32 cellular contexts compared by ENCODE assay signal in genomic region chr12:125284087-125284486, GRCh38.
"Had no signal": no experiment of that assay in that cellular context is flagged by ENCODE, and none has a peak within 500 bp of the region (broad histone marks: within the 10 kb centered on the region; RNA-seq: fewer than 3 reads in every experiment).

No MANE protein-coding gene starts in this region.

- DNase-seq: activated effector memory CD4-positive, alpha-beta T cell treated with anti-CD3 and anti-CD28 coated beads, Interleukin-2, amount 50 U/mL, for 16 hours; activated effector memory CD4-positive, alpha-beta T cell treated with Interleukin-2 at 50 U/mL for 16 hours; activated gamma-delta T cell; activated gamma-delta T cell treated with Interleukin-2 at 50 U/mL for 16 hours; activated naive CD4-positive, alpha-beta T cell; activated naive CD4-positive, alpha-beta T cell treated with anti-CD3 and anti-CD28 coated beads for 36 hours; activated naive CD4-positive, alpha-beta T cell treated with anti-CD3 and anti-CD28 coated beads, Interleukin-2, amount 10 ng/mL, durations not matched to agents 7 days and 5 days; activated naive CD4-positive, alpha-beta T cell treated with anti-CD3 and anti-CD28 coated beads, Interleukin-2, amount 50 U/mL, for 16 hours; activated naive CD4-positive, alpha-beta T cell treated with Interleukin-2 at 50 U/mL for 16 hours; activated naive CD8-positive, alpha-beta T cell treated with anti-CD3 and anti-CD28 coated beads for 36 hours; activated naive CD8-positive, alpha-beta T cell treated with anti-CD3 and anti-CD28 coated beads, Interleukin-2, amount 10 ng/mL, durations not matched to agents 7 days and 5 days; activated naive CD8-positive, alpha-beta T cell treated with anti-CD3 and anti-CD28 coated beads, Interleukin-2, amount 50 U/mL, for 24 hours; activated T-cell treated with anti-CD3 and anti-CD28 coated beads for 4 hours; activated T-cell treated with anti-CD3 and anti-CD28 coated beads, Interleukin-2, amount 50 U/mL, for 1 hour; activated T-cell treated with anti-CD3 and anti-CD28 coated beads, Interleukin-2, amount 50 U/mL, for 24 hours; activated T-cell treated with anti-CD3 and anti-CD28 coated beads, Interleukin-2, amount 50 U/mL, for 4 hours; activated T-cell treated with anti-CD3 and anti-CD28 coated beads, Interleukin-2, amount 50 U/mL, for 48 hours; activated T-cell treated with anti-CD3 and anti-CD28 coated beads, Interleukin-2, amount 50 U/mL, for 72 hours; adrenal gland; amniotic stem cell; amygdala; anterior cingulate cortex; aorta; body of pancreas; brain microvascular endothelial cell; central memory CD4-positive, alpha-beta T cell; cerebellar nuclear complex had no signal

- ATAC-seq: activated naive CD4-positive, alpha-beta T cell treated with anti-CD3 and anti-CD28 coated beads, Interleukin-2, amount 50 U/mL, for 72 hours; activated naive CD8-positive, alpha-beta T cell treated with anti-CD3 and anti-CD28 coated beads, Interleukin-2, amount 50 U/mL, for 24 hours; activated T-cell treated with anti-CD3 and anti-CD28 coated beads, Interleukin-2, amount 50 U/mL, for 4 hours; activated T-cell treated with anti-CD3 and anti-CD28 coated beads, Interleukin-2, amount 50 U/mL, for 72 hours; activated T-helper 17 cell treated with anti-CD3 and anti-CD28 coated beads, Interleukin-2, amount 50 U/mL, for 72 hours; body of pancreas had no signal

- H3K4me3 ChIP-seq: adrenal gland, ascending aorta, body of pancreas, breast epithelium, cardiac muscle cell had no signal

- H3K27ac ChIP-seq: adrenal gland, ascending aorta, body of pancreas, brain microvascular endothelial cell, breast epithelium, cardiac muscle cell had no signal

- H3K9me3 ChIP-seq: adrenal gland, ascending aorta, body of pancreas had no signal

- H3K36me3 ChIP-seq: adrenal gland, ascending aorta, brain microvascular endothelial cell, breast epithelium, cardiac muscle cell had no signal

- H3K4me1 ChIP-seq: adrenal gland, ascending aorta, body of pancreas, breast epithelium had no signal

- H3K27me3 ChIP-seq: adrenal gland, ascending aorta, body of pancreas, brain microvascular endothelial cell, cardiac muscle cell had no signal
